In genomic region chr9:109120204-109120789, GRCh38 we compare ENCODE assay signal across 10 cellular contexts. TPM values are rescaled to one million over a fixed set of nuclear protein-coding genes. Genes with fewer than 3 reads are reported as not detected.
DNase-seq lines count a peak whose midpoint lies in the region; ATAC-seq and TF ChIP-seq lines count a peak whose summit lies in the region.
"Had no signal": no experiment of that assay in that cellular context is flagged by ENCODE, and none has a peak within 500 bp of the region (broad histone marks: within the 10 kb centered on the region; RNA-seq: fewer than 3 reads in every experiment).

No MANE protein-coding gene starts in this region.

- H3K9me3 Mint-ChIP-seq in Calu3 (ENCODE audit: low read depth, unreplicated experiment) (no peaks in the 10 kb centered on the region), nephron progenitor cell (no peaks in the 10 kb centered on the region)

- no peaks in the 10 kb centered on the region for H3K27me3 Mint-ChIP-seq in Calu3 (ENCODE audit: unreplicated experiment)
- H3K27me3 Mint-ChIP-seq in nephron progenitor cell (ENCODE audit: low read depth, poor library complexity): no peaks in the 10 kb centered on the region

- intact Hi-C loops in Calu3 (cut with micrococcal nuclease; ENCODE audit: unreplicated experiment): no loop called here
- intact Hi-C loops in breast epithelium (cut with DNase I; ENCODE audit: low total_unique reads): loop anchor here (5.0 kb wide), 1 partner anchor 742 kb away; no protein-coding TSS in a partner anchor

- H3K27me3 ChIP-seq in Loucy (ENCODE audit: insufficient read depth, low read length, poor library complexity, severe bottlenecking): no peaks in the 10 kb centered on the region
- H3K27me3 ChIP-seq in breast epithelium: no peaks in the 10 kb centered on the region
- H3K27me3 ChIP-seq in Peyer's patch: no peaks in the 10 kb centered on the region

- H3F3A ChIP-seq in Loucy (ENCODE audit: low read depth): no peaks in the 10 kb centered on the region

- H2AFZ ChIP-seq in Loucy (ENCODE audit: low read length): peak overlapping the region; percentile 98

- H3K27ac Mint-ChIP-seq in Calu3 (ENCODE audit: unreplicated experiment) (no peak overlapping the region), nephron progenitor cell (no peak overlapping the region)

- BruUV-seq in Calu3 (replicated peaks; lab: Mats Ljungman, UMichigan): no TSS peak

- H3K36me3 Mint-ChIP-seq in Calu3 (ENCODE audit: insufficient read depth, unreplicated experiment) (peaks cover 24% of the 10 kb centered on the region), nephron progenitor cell (ENCODE audit: low read depth) (peaks cover 20% of the 10 kb centered on the region)

- H3K4me3 Mint-ChIP-seq in Calu3 (ENCODE audit: low read depth, unreplicated experiment) (peak overlapping the region; percentile 85), nephron progenitor cell (peak overlapping the region; percentile 96)

- peaks cover 36% of the 10 kb centered on the region for H3K4me1 ChIP-seq in Loucy (ENCODE audit: insufficient read depth, low read length, poor library complexity, severe bottlenecking)
- peaks cover 0 to 8% of the 10 kb centered on the region in 2 donors for H3K4me1 ChIP-seq in breast epithelium
- peaks cover 0 to 37% (median 7%) of the 10 kb centered on the region in 4 donors for H3K4me1 ChIP-seq in Peyer's patch

- TF ChIP-seq POLR2A in breast epithelium (IDR thresholded peaks at IDR 0.05): no peak
- TF ChIP-seq POLR2A in Peyer's patch (IDR thresholded peaks at IDR 0.05): no peak

- CTCF ChIA-PET in Calu3 (lab: Charles Lee): interaction anchor here (0.6 to 1.5 kb wide), 3 partner anchors 10 to 360 kb away, joined by 4 to 8 read pairs (median 4); no protein-coding TSS in a partner anchor

- no peak for ATAC-seq in activated CD4-positive, CD25-positive, alpha-beta regulatory T cell treated with anti-CD3 and anti-CD28 coated beads, Interleukin-2, amount 50 U/mL, for 24 hours

- H3K27ac ChIP-seq in breast epithelium (no peak overlapping the region), coronary artery (no peak overlapping the region), Peyer's patch (no peak overlapping the region)

- H4K20me1 ChIP-seq in Loucy (ENCODE audit: insufficient read depth, low read length, poor library complexity, severe bottlenecking): peaks cover 42% of the 10 kb centered on the region

- peaks cover 44% of the 10 kb centered on the region for H3K79me2 ChIP-seq in Loucy (ENCODE audit: insufficient read depth, low read length)

- H3K9me3 ChIP-seq in Loucy (ENCODE audit: insufficient read depth, low read depth, low read length): no peaks in the 10 kb centered on the region
- no peaks in the 10 kb centered on the region for H3K9me3 ChIP-seq in breast epithelium
- no peaks in the 10 kb centered on the region for H3K9me3 ChIP-seq in Peyer's patch

- H3K4me3 ChIP-seq in Loucy (ENCODE audit: low read length, poor library complexity, severe bottlenecking): peak overlapping the region; percentile 71
- peak overlapping the region in 2 of 3 donors; percentile 80 to 92 for H3K4me3 ChIP-seq in breast epithelium
- no peak overlapping the region for H3K4me3 ChIP-seq in coronary artery
- peak overlapping the region in 2 of 4 donors; percentile 36 to 97 for H3K4me3 ChIP-seq in Peyer's patch

- H3K9ac ChIP-seq in Loucy (ENCODE audit: low read depth, low read length, poor library complexity, severe bottlenecking): peak overlapping the region; percentile 69

- no peak for DNase-seq in Calu3
- DNase-seq in breast epithelium (ENCODE audit: low spot score in 2 of 2): no peak
- DNase-seq in nephron progenitor cell: no peak
- DNase-seq in activated CD4-positive, CD25-positive, alpha-beta regulatory T cell (lab: John Stamatoyannopoulos, UW): no peak
- DNase-seq in coronary artery (ENCODE audit: low spot score): no peak
- no peak for DNase-seq in Peyer's patch

- no peaks in the 10 kb centered on the region for H3K9me2 ChIP-seq in Loucy (replicated peaks; ENCODE audit: low read depth, low read length)

- H3K36me3 ChIP-seq in Loucy (ENCODE audit: insufficient read depth, low read length): no peaks in the 10 kb centered on the region
- no peaks in the 10 kb centered on the region for H3K36me3 ChIP-seq in breast epithelium
- no peaks in the 10 kb centered on the region for H3K36me3 ChIP-seq in Peyer's patch

- TF ChIP-seq CTCF in Calu3 (IDR thresholded peaks at IDR 0.05; ENCODE audit: unreplicated experiment) (no peak), Loucy (conservative IDR thresholded peaks at IDR 0.05; ENCODE audit: low read length) (no peak), breast epithelium (IDR thresholded peaks at IDR 0.05) (no peak), nephron progenitor cell (IDR thresholded peaks at IDR 0.05) (no peak), coronary artery (IDR thresholded peaks at IDR 0.05) (no peak), Peyer's patch (IDR thresholded peaks at IDR 0.05) (no peak)

- H3K4me1 Mint-ChIP-seq in Calu3 (ENCODE audit: low read depth, unreplicated experiment) (peaks cover 8% of the 10 kb centered on the region), nephron progenitor cell (peaks cover 39% of the 10 kb centered on the region)

- peak overlapping the region; percentile 76 for H3K4me2 ChIP-seq in Loucy (ENCODE audit: low read depth, low read length, poor library complexity, severe bottlenecking)

RNA-seq across cellular contexts. Expression of gene TMEM245, which starts 0.6 kb away (rescaled TPM):
- 52.2 and 54.0 TPM in 2 replicates for total RNA-seq in Calu3 (2022)
- total RNA-seq in breast epithelium: 10 to 100 TPM; 47.5 to 95.7 (median 74.9) TPM
- 10 to 100 TPM; 14.0 to 78.8 (median 68.3) TPM for total RNA-seq in Peyer's patch

RNA-seq across cellular contexts. Expression of gene FRRS1L, which starts 46.8 kb away (rescaled TPM):
- total RNA-seq in Calu3 (2022) (not detected in 2 replicates), breast epithelium (1 to 10 TPM in 2 of 3 donors, under 1 TPM in 1; 0.16 to 2.6 (median 2.0) TPM), Peyer's patch (1 to 10 TPM in 2 of 4 donors, under 1 TPM in 2; 0.80 to 3.8 (median 1.9) TPM)
- total RNA-seq: activated CD8-positive, alpha-beta memory T cell treated with anti-CD3 and anti-CD28 coated beads for 36 hours; myocyte had no signal
